15 cellular contexts compared by ENCODE assay signal in genomic region chr2:210442869-210443268, GRCh38.
DNase-seq lines count a peak whose midpoint lies in the region; ATAC-seq and TF ChIP-seq lines count a peak whose summit lies in the region.
"Had no signal": no experiment of that assay in that cellular context is flagged by ENCODE, and none has a peak within 500 bp of the region (broad histone marks: within the 10 kb centered on the region; RNA-seq: fewer than 3 reads in every experiment).

No MANE protein-coding gene starts in this region.

- peaks cover 55% of the 10 kb centered on the region for H3K36me3 Mint-ChIP-seq in stimulated activated memory B cell treated with anti-CD40 and anti-IgM and Interleukin-4, amounts not matched to agents 10 μg/mL and 1 μg/mL and 100 μg/mL, for 72 hours

- peak; percentile 34 for ATAC-seq in GM19395 (IDR thresholded peaks at IDR 0.05; ENCODE audit: unreplicated experiment)
- peak; percentile 34 for ATAC-seq in HG02678 (IDR thresholded peaks at IDR 0.05; ENCODE audit: unreplicated experiment)
- ATAC-seq in stimulated activated memory B cell treated with anti-CD40 and anti-IgM and Interleukin-4, amounts not matched to agents 10 μg/mL and 1 μg/mL and 100 μg/mL, for 72 hours = no peak
- no peak for ATAC-seq in GM21526 (IDR thresholded peaks at IDR 0.05; ENCODE audit: low FRiP score, unreplicated experiment)
- ATAC-seq: sciatic nerve had no signal

- H3K4me3 ChIP-seq in NB4 (ENCODE audit: low read depth, low read length) = no peak overlapping the region

- no peak overlapping the region for H3K4me3 Mint-ChIP-seq in stimulated activated memory B cell treated with anti-CD40 and anti-IgM and Interleukin-4, amounts not matched to agents 10 μg/mL and 1 μg/mL and 100 μg/mL, for 72 hours
- H3K4me3 Mint-ChIP-seq: activated CD4-positive, alpha-beta memory T cell treated with anti-CD3 and anti-CD28 coated beads for 36 hours; CD4-positive, alpha-beta memory T cell had no signal

- H3K27ac Mint-ChIP-seq in stimulated activated memory B cell treated with anti-CD40 and anti-IgM and Interleukin-4, amounts not matched to agents 10 μg/mL and 1 μg/mL and 100 μg/mL, for 72 hours = peak overlapping the region; percentile 42
- H3K27ac Mint-ChIP-seq: activated CD4-positive, alpha-beta memory T cell treated with anti-CD3 and anti-CD28 coated beads for 36 hours; activated T-helper 2 cell treated with anti-CD3 and anti-CD28 coated beads, Interferon-gamma antibody, Interleukin-2, Interleukin-4, amounts not matched to agents 10 μg/mL and 5 μg/mL and 100 μg/mL, durations not matched to agents 14 hours and 24 hours and 36 hours; CD4-positive, alpha-beta memory T cell had no signal

- TF ChIP-seq CTCF in NB4 (IDR thresholded peaks at IDR 0.05; ENCODE audit: low read depth, low read length) (no peak), GM10266 (IDR thresholded peaks at IDR 0.05; ENCODE audit: control insufficient read depth, insufficient read depth, low read depth, missing control alignments) (no peak)

- TF ChIP-seq POLR2A in NB4 (IDR thresholded peaks at IDR 0.05; ENCODE audit: extremely low read depth, insufficient read length) = no peak

- peaks cover 8% of the 10 kb centered on the region for H3K9me3 Mint-ChIP-seq in stimulated activated memory B cell treated with anti-CD40 and anti-IgM and Interleukin-4, amounts not matched to agents 10 μg/mL and 1 μg/mL and 100 μg/mL, for 72 hours

- H3K4me1 Mint-ChIP-seq in stimulated activated memory B cell treated with anti-CD40 and anti-IgM and Interleukin-4, amounts not matched to agents 10 μg/mL and 1 μg/mL and 100 μg/mL, for 72 hours = peaks cover 5% of the 10 kb centered on the region

- DNase-seq in NB4 (ENCODE audit: low read depth) = peak; percentile 21
- no peak for DNase-seq in GM10266 (ENCODE audit: extremely low spot score)
- DNase-seq in GM19240 (ENCODE audit: insufficient read length, low spot score) = no peak
- DNase-seq: activated CD4-positive, alpha-beta memory T cell treated with anti-CD3 and anti-CD28 coated beads for 36 hours; CD4-positive, alpha-beta memory T cell; mesenchymal stem cell; NCI-H524; stimulated activated CD4-positive, alpha-beta T cell treated with anti-CD3 and anti-CD28 coated beads, Interleukin-4, amount 100 ng/mL, for 4 hours; stimulated activated naive CD4-positive, alpha-beta T cell treated with Interleukin-2 at 50 U/mL for 16 hours had no signal

- no peaks in the 10 kb centered on the region for H3K27me3 Mint-ChIP-seq in stimulated activated memory B cell treated with anti-CD40 and anti-IgM and Interleukin-4, amounts not matched to agents 10 μg/mL and 1 μg/mL and 100 μg/mL, for 72 hours
- H3K27me3 Mint-ChIP-seq: activated CD4-positive, alpha-beta memory T cell treated with anti-CD3 and anti-CD28 coated beads for 36 hours; CD4-positive, alpha-beta memory T cell had no signal

Comparison
In these comparisons a context has a peak if more than half of its experiments do, and no peak if none do; other contexts are left out.
1. ATAC-seq: peak in GM19395 (single experiment) and HG02678 (single experiment); none in stimulated activated memory B cell treated with anti-CD40 and anti-IgM and Interleukin-4, amounts not matched to agents 10 μg/mL and 1 μg/mL and 100 μg/mL, for 72 hours (single experiment) and GM21526 (single experiment).